ENCODE assay signal across 20 cellular contexts in genomic region chr2:15176604-15177003, GRCh38.
DNase-seq lines count a peak whose midpoint lies in the region; ATAC-seq, FAIRE-seq and TF ChIP-seq lines count a peak whose summit lies in the region.
"Had no signal": no experiment of that assay in that cellular context is flagged by ENCODE, and none has a peak within 500 bp of the region (broad histone marks: within the 10 kb centered on the region; RNA-seq: fewer than 3 reads in every experiment).

No MANE protein-coding gene starts in this region.

- no peaks in the 10 kb centered on the region for H3K79me2 ChIP-seq in SK-N-SH (ENCODE audit: insufficient read depth)
- H3K79me2 ChIP-seq in GM12878 (ENCODE audit: control insufficient read depth, insufficient read depth, low read length): no peaks in the 10 kb centered on the region

- H2AFZ ChIP-seq in SK-N-SH (ENCODE audit: low read depth) (no peak overlapping the region), GM12878 (ENCODE audit: control insufficient read depth, low read depth, low read length) (no peak overlapping the region)
- H2AFZ ChIP-seq: PC-9 had no signal

- BruUV-seq in GM12878 (replicated peaks; lab: Mats Ljungman, UMichigan): no TSS peak

- H3K27ac Mint-ChIP-seq in stimulated activated naive CD8-positive, alpha-beta T cell treated with anti-CD3 and anti-CD28 coated beads, Interleukin-15, Interleukin-2, amounts not matched to agents 100 ng/mL and 50 ng/mL, for 24 hours: peak overlapping the region; percentile 7
- H3K27ac Mint-ChIP-seq: dendritic cell treated with granulocyte-macrophage colony-stimulating factor and Interleukin-4, amounts not matched to agents 40 ng/mL and 50 ng/mL, for 4 days had no signal

- H3K36me3 Mint-ChIP-seq in stimulated activated naive CD8-positive, alpha-beta T cell treated with anti-CD3 and anti-CD28 coated beads, Interleukin-15, Interleukin-2, amounts not matched to agents 100 ng/mL and 50 ng/mL, for 24 hours (ENCODE audit: low read depth): peaks cover 56% of the 10 kb centered on the region

- H3K4me1 ChIP-seq in SK-N-SH (ENCODE audit: control insufficient read depth in 1 of 2, insufficient read depth in 2 of 2, low read depth in 1 of 2, low read length in 1 of 2): peaks cover 0 to 13% of the 10 kb centered on the region in 2 experiments; a peak in 2 of 4 replicates
- H3K4me1 ChIP-seq in GM12878 (ENCODE audit: control insufficient read depth, insufficient read depth, low read length): peaks cover 13% of the 10 kb centered on the region; the same call in 1 of the 2 replicates
- no peaks in the 10 kb centered on the region for H3K4me1 ChIP-seq in BE2C
- no peaks in the 10 kb centered on the region for H3K4me1 ChIP-seq in right atrium auricular region
- H3K4me1 ChIP-seq: spleen, thyroid gland had no signal

- TF ChIP-seq POLR2A in GM12878 (IDR thresholded peaks at IDR 0.05; ENCODE audit: low read depth, low read length): no peak

- peak overlapping the region; percentile 5; the same call in 1 of the 2 replicates for H3K4me2 ChIP-seq in SK-N-SH
- H3K4me2 ChIP-seq in GM12878 (ENCODE audit: control insufficient read depth, insufficient read depth): peak overlapping the region; percentile 15
- H3K4me2 ChIP-seq: PC-9 had no signal

- H3K36me3 ChIP-seq in SK-N-SH (replicated peaks in 1 of 2; ENCODE audit: control insufficient read depth in 1 of 2, insufficient read depth in 2 of 2, low read length in 1 of 2): peaks cover 0 to 4% of the 10 kb centered on the region in 2 experiments
- no peaks in the 10 kb centered on the region; a peak in 1 of 4 replicates for H3K36me3 ChIP-seq in GM12878 (ENCODE audit: control insufficient read depth in 2 of 2, insufficient read depth in 2 of 2, low read length in 1 of 2)
- H3K36me3 ChIP-seq in BE2C: no peaks in the 10 kb centered on the region
- H3K36me3 ChIP-seq in right atrium auricular region: peaks cover 9% of the 10 kb centered on the region

- H3K27ac ChIP-seq in SK-N-SH (ENCODE audit: low read depth in 2 of 2, low read length in 1 of 2): peak overlapping the region in 1 of 2 experiments; percentile 19; a peak in 1 of 4 replicates
- H3K27ac ChIP-seq in GM12878 (ENCODE audit: control insufficient read depth, insufficient read depth): no peak overlapping the region
- no peak overlapping the region for H3K27ac ChIP-seq in right atrium auricular region
- H3K27ac ChIP-seq: 22Rv1, PC-9, spleen, thyroid gland, VCaP had no signal

- peaks cover 54% of the 10 kb centered on the region for H3K4me1 Mint-ChIP-seq in stimulated activated naive CD8-positive, alpha-beta T cell treated with anti-CD3 and anti-CD28 coated beads, Interleukin-15, Interleukin-2, amounts not matched to agents 100 ng/mL and 50 ng/mL, for 24 hours (ENCODE audit: low read depth)

- RAD21 ChIA-PET in GM12878 (lab: Charles Lee; ENCODE audit: unreplicated experiment): no interaction called here

- ATAC-seq in SK-N-SH treated with all-trans-retinoic acid at 6 μM for 48 hours (no peak), GM12878 (peak; percentile 8; the same call in 2 of the 3 replicates)
- ATAC-seq in stimulated activated naive CD8-positive, alpha-beta T cell treated with anti-CD3 and anti-CD28 coated beads, Interleukin-15, Interleukin-2, amounts not matched to agents 100 U/mL and 50 U/mL, for 24 hours: no peak

- in situ Hi-C loops in GM12878 (cut with MboI): no loop called here

- no peak overlapping the region for H3K4me3 Mint-ChIP-seq in stimulated activated naive CD8-positive, alpha-beta T cell treated with anti-CD3 and anti-CD28 coated beads, Interleukin-15, Interleukin-2, amounts not matched to agents 100 ng/mL and 50 ng/mL, for 24 hours
- H3K4me3 Mint-ChIP-seq: dendritic cell treated with granulocyte-macrophage colony-stimulating factor and Interleukin-4, amounts not matched to agents 40 ng/mL and 50 ng/mL, for 4 days had no signal

- CTCF ChIA-PET in SK-N-SH (lab: Yijun Ruan, JAX) (interaction anchor here (1.2 kb wide), 1 partner anchor 371 kb away, joined by 3 read pairs; no protein-coding TSS in a partner anchor), GM12878 (lab: Yijun Ruan, JAX) (interaction anchor here (1.6 kb wide), 1 partner anchor 16 kb away, joined by 4 read pairs; no protein-coding TSS in a partner anchor)

- no peak for TF ChIP-seq CTCF in SK-N-SH (IDR thresholded peaks at IDR 0.05)
- TF ChIP-seq CTCF in GM12878 (IDR thresholded peaks at IDR 0.05 in 2 of 3, conservative IDR thresholded peaks at IDR 0.05 in 1 of 3; ENCODE audit: control insufficient read depth in 2 of 3, extremely low read depth in 1 of 3, insufficient read depth in 1 of 3, low read depth in 3 of 3, low read length in 3 of 3): no peak
- no peak for TF ChIP-seq CTCF in BE2C (IDR thresholded peaks at IDR 0.05; ENCODE audit: low read depth, low read length)
- TF ChIP-seq CTCF in right atrium auricular region (IDR thresholded peaks at IDR 0.05): no peak

- peaks cover 6% of the 10 kb centered on the region for H3K27me3 Mint-ChIP-seq in stimulated activated naive CD8-positive, alpha-beta T cell treated with anti-CD3 and anti-CD28 coated beads, Interleukin-15, Interleukin-2, amounts not matched to agents 100 ng/mL and 50 ng/mL, for 24 hours
- H3K27me3 Mint-ChIP-seq: dendritic cell treated with granulocyte-macrophage colony-stimulating factor and Interleukin-4, amounts not matched to agents 40 ng/mL and 50 ng/mL, for 4 days had no signal

- DNase-seq in SK-N-SH (no peak), GM12878 (ENCODE audit: low read depth, low spot score) (no peak), NCI-H69 (lab: John Stamatoyannopoulos, UW) (no peak), BE2C (no peak), right atrium auricular region (ENCODE audit: low spot score) (no peak)
- DNase-seq in stimulated activated naive CD8-positive, alpha-beta T cell treated with anti-CD3 and anti-CD28 coated beads, Interleukin-15, Interleukin-2, amounts not matched to agents 100 U/mL and 50 U/mL, for 24 hours: no peak
- DNase-seq: glutamatergic neuron, NCI-H1930, NCI-H2227 treated with DMSO at 0.1 percent for 48 hours, SHP77 treated with DMSO at 0.1 percent for 48 hours, spleen, thyroid gland had no signal

- no peaks in the 10 kb centered on the region for H3K9me3 Mint-ChIP-seq in stimulated activated naive CD8-positive, alpha-beta T cell treated with anti-CD3 and anti-CD28 coated beads, Interleukin-15, Interleukin-2, amounts not matched to agents 100 ng/mL and 50 ng/mL, for 24 hours
- H3K9me3 Mint-ChIP-seq: dendritic cell treated with granulocyte-macrophage colony-stimulating factor and Interleukin-4, amounts not matched to agents 40 ng/mL and 50 ng/mL, for 4 days had no signal

- intact Hi-C loops in GM12878 (cut with micrococcal nuclease; ENCODE audit: unreplicated experiment): no loop called here

- H3K27me3 ChIP-seq in SK-N-SH (ENCODE audit: insufficient read depth): no peaks in the 10 kb centered on the region
- no peaks in the 10 kb centered on the region for H3K27me3 ChIP-seq in GM12878 (replicated peaks in 1 of 2; ENCODE audit: control insufficient read depth in 2 of 2, insufficient read depth in 2 of 2, low read length in 1 of 2)
- H3K27me3 ChIP-seq in BE2C: no peaks in the 10 kb centered on the region
- no peaks in the 10 kb centered on the region for H3K27me3 ChIP-seq in right atrium auricular region
- H3K27me3 ChIP-seq: spleen, thyroid gland had no signal

- TF ChIP-seq RAD21 in SK-N-SH (IDR thresholded peaks at IDR 0.05; ENCODE audit: low read length) (no peak), GM12878 (IDR thresholded peaks at IDR 0.05; ENCODE audit: insufficient read depth, low read depth, low read length) (no peak)

- SMC1A ChIA-PET in GM12878 (lab: Charles Lee; ENCODE audit: uncharacterized antibody, unreplicated experiment): no interaction called here

- no peak for TF ChIP-seq EP300 in SK-N-SH (IDR thresholded peaks at IDR 0.05; ENCODE audit: borderline replicate concordance in 1 of 2, low read depth in 1 of 2, low read length in 1 of 2)
- TF ChIP-seq EP300 in GM12878 (IDR thresholded peaks at IDR 0.05; ENCODE audit: borderline replicate concordance in 1 of 2, control insufficient read depth in 1 of 2, low read depth in 2 of 2, low read length in 2 of 2): no peak

- no peaks in the 10 kb centered on the region for H3K9me3 ChIP-seq in SK-N-SH
- H3K9me3 ChIP-seq in GM12878 (replicated peaks; ENCODE audit: control insufficient read depth, insufficient read depth, low read length): no peaks in the 10 kb centered on the region
- H3K9me3 ChIP-seq in BE2C: no peaks in the 10 kb centered on the region
- H3K9me3 ChIP-seq in right atrium auricular region: no peaks in the 10 kb centered on the region
- H3K9me3 ChIP-seq: spleen, thyroid gland had no signal

- peaks cover 11% of the 10 kb centered on the region for H3F3A ChIP-seq in SK-N-SH (replicated peaks; ENCODE audit: insufficient read depth)

- no peak overlapping the region for H3K4me3 ChIP-seq in SK-N-SH (ENCODE audit: low read depth in 2 of 2, low read length in 1 of 2)
- H3K4me3 ChIP-seq in GM12878: no peak overlapping the region
- H3K4me3 ChIP-seq in BE2C (ENCODE audit: low read depth, low read length): no peak overlapping the region
- H3K4me3 ChIP-seq in right atrium auricular region: no peak overlapping the region
- H3K4me3 ChIP-seq: lung, PC-9, spleen, thyroid gland had no signal

- FAIRE-seq in GM12878 (lab: Jason Lieb, UNC): no peak
- FAIRE-seq: HTR-8/SVneo had no signal

- H4K20me1 ChIP-seq in SK-N-SH (ENCODE audit: insufficient read depth) (no peaks in the 10 kb centered on the region), GM12878 (ENCODE audit: control insufficient read depth, insufficient read depth) (no peaks in the 10 kb centered on the region)

- H3K9me2 ChIP-seq in SK-N-SH: no peaks in the 10 kb centered on the region

- H3K9ac ChIP-seq in SK-N-SH (no peak overlapping the region), GM12878 (ENCODE audit: control insufficient read depth, insufficient read depth, low read length) (no peak overlapping the region)

- 100% methylated on average over 1 of the region's 1 CpG for WGBS in SK-N-SH (ENCODE audit: low lambda C conversion rate)
- 40% methylated on average over 1 of the region's 1 CpG for WGBS in GM12878 (ENCODE audit: insufficient coverage, insufficient replicate concordance, low lambda C conversion rate, missing lambda C conversion rate)

- POLR2A ChIA-PET in SK-N-SH (lab: Yijun Ruan, JAX) (no interaction called here), GM12878 (lab: Charles Lee) (no interaction called here)

TF ChIP-seq in SK-N-SH treated with all-trans-retinoic acid at 6 μM for 48 hours, 23 proteins besides CTCF, POLR2A, EP300 and RAD21 (continues in another document):
- TF ChIP-seq RARB (CRISPR knock-in tag; IDR thresholded peaks at IDR 0.05) (no peak), ZFP30 (CRISPR knock-in tag; IDR thresholded peaks at IDR 0.05) (no peak), ARNTL (CRISPR knock-in tag; IDR thresholded peaks at IDR 0.05; ENCODE audit: borderline replicate concordance, low read depth) (no peak)

TF ChIP-seq in GM12878, 131 proteins besides CTCF, POLR2A, EP300 and RAD21 (continues in another document):
- TF ChIP-seq TCF3 (IDR thresholded peaks at IDR 0.05; ENCODE audit: borderline replicate concordance, insufficient read depth, low read depth, low read length): no peak
- no peak for TF ChIP-seq EGR1 (IDR thresholded peaks at IDR 0.05; ENCODE audit: borderline replicate concordance in 1 of 2, low read depth in 2 of 2, low read length in 2 of 2)
- no peak for TF ChIP-seq HCFC1 (IDR thresholded peaks at IDR 0.05; ENCODE audit: low read length)
- no peak for TF ChIP-seq MXI1 (IDR thresholded peaks at IDR 0.05; ENCODE audit: low read depth, low read length)
- no peak for TF ChIP-seq TCF7 (IDR thresholded peaks at IDR 0.05; ENCODE audit: borderline replicate concordance)
